7 cellular contexts compared by ENCODE assay signal in the genomic region with DNA sequence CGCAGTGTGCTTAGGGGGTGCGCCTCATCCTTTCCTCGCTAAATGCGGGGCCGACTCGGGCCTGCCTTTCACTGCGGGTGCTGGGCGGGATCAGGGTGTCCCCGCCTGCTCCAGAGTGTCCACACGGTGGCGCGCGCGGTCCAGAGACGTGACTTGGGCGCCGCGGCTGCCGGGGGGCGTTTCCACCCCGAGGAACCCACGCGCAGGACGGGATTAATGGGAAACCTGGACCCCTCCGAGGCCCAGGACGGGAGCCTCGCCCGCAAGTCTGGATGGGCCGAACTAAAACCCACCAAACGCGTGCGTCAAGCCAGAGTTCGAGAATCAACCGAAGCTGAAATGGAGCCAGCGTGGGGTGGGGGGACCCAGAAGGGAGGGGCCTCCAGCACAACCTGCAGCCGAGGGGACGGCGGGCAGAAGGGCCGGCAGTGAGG.
DNase-seq lines count a peak whose midpoint lies in the region; ATAC-seq and TF ChIP-seq lines count a peak whose summit lies in the region.

No MANE protein-coding gene starts in this region.

- peak; percentile 96 for TF ChIP-seq CTCF in GM13977 (IDR thresholded peaks at IDR 0.05; ENCODE audit: extremely low read depth, insufficient read depth, missing control alignments)
- TF ChIP-seq CTCF in Panc1 (IDR thresholded peaks at IDR 0.05) = peak; percentile 90
- peak; percentile 71 to 74 for TF ChIP-seq CTCF in fibroblast of lung (conservative IDR thresholded peaks at IDR 0.05 in 1 of 2, IDR thresholded peaks at IDR 0.05 in 1 of 2; ENCODE audit: low read depth in 1 of 2, low read length in 2 of 2)

- POLR2A ChIA-PET in Panc1 (lab: Charles Lee) = interaction anchor here (0.5 kb wide), 1 partner anchor 350 kb away, joined by 3 read pairs; no protein-coding TSS in a partner anchor
- POLR2A ChIA-PET in naive thymus-derived CD4-positive, alpha-beta T cell (lab: Charles Lee) = interaction anchor here (0.9 to 2.5 kb wide), 4 partner anchors 182 to 1032 kb away, joined by 3 to 14 read pairs (median 4); partner anchors contain the start of genes RAD52 and WNK1

- peaks cover 0 to 6% (median 0%) of the 10 kb centered on the region in 11 donors for H3K9me3 Mint-ChIP-seq in naive thymus-derived CD4-positive, alpha-beta T cell
- H3K9me3 Mint-ChIP-seq in stimulated activated effector memory CD8-positive, alpha-beta T cell treated with anti-CD3 and anti-CD28 coated beads, Interleukin-12 subunit alpha, Interleukin-12 subunit beta, amount 100 ng/mL, for 72 hours = no peaks in the 10 kb centered on the region

- H3K36me3 ChIP-seq in HUES48 (ENCODE audit: control insufficient read depth, insufficient read depth, low read length) (no peaks in the 10 kb centered on the region), Panc1 (ENCODE audit: control insufficient read depth, insufficient read depth, low read length) (no peaks in the 10 kb centered on the region), fibroblast of lung (ENCODE audit: control insufficient read depth, insufficient read depth, low read length) (no peaks in the 10 kb centered on the region)
- H3K36me3 ChIP-seq in naive thymus-derived CD4-positive, alpha-beta T cell (ENCODE audit: control insufficient read depth in 2 of 3, insufficient read depth in 3 of 3, low read length in 3 of 3) = no peaks in the 10 kb centered on the region

- H3K27me3 Mint-ChIP-seq in naive thymus-derived CD4-positive, alpha-beta T cell = no peaks in the 10 kb centered on the region

- no peak overlapping the region for H3K27ac ChIP-seq in HUES48 (ENCODE audit: low read depth, low read length)
- peak overlapping the region; percentile 98 for H3K27ac ChIP-seq in Panc1 (ENCODE audit: low read length)
- peak overlapping the region; percentile 67 for H3K27ac ChIP-seq in fibroblast of lung (ENCODE audit: insufficient read depth, low read length)
- peak overlapping the region; percentile 69 for H3K27ac ChIP-seq in naive thymus-derived CD4-positive, alpha-beta T cell (ENCODE audit: low read depth, low read length)

- H3K4me1 ChIP-seq in HUES48 (ENCODE audit: control insufficient read depth, insufficient read depth, low read length) (peaks cover 10% of the 10 kb centered on the region; the same call in 1 of the 2 replicates), Panc1 (ENCODE audit: control insufficient read depth, insufficient read depth, low read length) (peaks cover 13% of the 10 kb centered on the region), fibroblast of lung (ENCODE audit: control insufficient read depth, extremely low read depth, insufficient read depth, low read length) (peaks cover 16% of the 10 kb centered on the region)
- H3K4me1 ChIP-seq in naive thymus-derived CD4-positive, alpha-beta T cell (ENCODE audit: control insufficient read depth in 2 of 2, insufficient read depth in 2 of 2, low read length in 2 of 2) = peaks cover 26 to 48% of the 10 kb centered on the region in 2 donors

- no TSS peak for BruUV-seq in Panc1 (replicated peaks; lab: Mats Ljungman, UMichigan)

- no peaks in the 10 kb centered on the region for H4K20me1 ChIP-seq in fibroblast of lung (ENCODE audit: control insufficient read depth, extremely low read depth, insufficient read depth, low read length)

- H3K9me3 ChIP-seq in HUES48 (ENCODE audit: control insufficient read depth, insufficient read depth, low read length) (no peaks in the 10 kb centered on the region), Panc1 (ENCODE audit: control insufficient read depth, insufficient read depth, low read depth, low read length) (no peaks in the 10 kb centered on the region), fibroblast of lung (ENCODE audit: control insufficient read depth, insufficient read depth, low read depth, low read length) (no peaks in the 10 kb centered on the region)
- no peaks in the 10 kb centered on the region for H3K9me3 ChIP-seq in naive thymus-derived CD4-positive, alpha-beta T cell (ENCODE audit: control insufficient read depth in 2 of 3, low read length in 3 of 3)

- intact Hi-C loops in Panc1 (cut with micrococcal nuclease; ENCODE audit: unreplicated experiment) = loop anchor here (10.0 kb wide), 1 partner anchor 65 kb away; no protein-coding TSS in a partner anchor
- intact Hi-C loops in naive thymus-derived CD4-positive, alpha-beta T cell (cut with micrococcal nuclease) = loop anchor here (1.0 to 10.0 kb wide), 7 partner anchors 181 to 1022 kb away; partner anchors contain the start of genes FBXL14 (in 2 of the 2), RAD52 (in 2 of the 2) and WNK1 (in 1 of the 2)

- peak overlapping the region; percentile 68 for H3K4me3 ChIP-seq in HUES48 (ENCODE audit: low read depth, low read length)
- H3K4me3 ChIP-seq in Panc1 (ENCODE audit: low read depth in 2 of 2, low read length in 2 of 2) = peak overlapping the region; percentile 53 to 78
- peak overlapping the region; percentile 39 to 78 (median 70) for H3K4me3 ChIP-seq in fibroblast of lung (replicated peaks in 1 of 4; ENCODE audit: control extremely low read depth in 1 of 4, insufficient read depth in 1 of 4, low read depth in 3 of 4, low read length in 4 of 4)
- H3K4me3 ChIP-seq in naive thymus-derived CD4-positive, alpha-beta T cell (ENCODE audit: low read length) = peak overlapping the region; percentile 78

- H3K27ac Mint-ChIP-seq in naive thymus-derived CD4-positive, alpha-beta T cell = peak overlapping the region; percentile 47 to 91 (median 80)
- peak overlapping the region; percentile 26 for H3K27ac Mint-ChIP-seq in stimulated activated effector memory CD8-positive, alpha-beta T cell treated with anti-CD3 and anti-CD28 coated beads, Interleukin-12 subunit alpha, Interleukin-12 subunit beta, amount 100 ng/mL, for 72 hours

- no peaks in the 10 kb centered on the region for H3K79me2 ChIP-seq in fibroblast of lung (ENCODE audit: control insufficient read depth, insufficient read depth, low read length)

- DNase-seq in GM13977 (ENCODE audit: low spot score) (peak; percentile 96), Panc1 (ENCODE audit: low read depth, low spot score) (peak; percentile 18), fibroblast of lung (ENCODE audit: low read depth in 2 of 2) (peak; percentile 77 to 84)
- DNase-seq in activated T-helper 1 cell treated with anti-CD3 and anti-CD28 coated beads, Interleukin-2, amount 50 U/mL, for 16 hours (ENCODE audit: low read depth in 1 of 2, low spot score in 1 of 2) = peak; percentile 75 to 77
- DNase-seq in naive thymus-derived CD4-positive, alpha-beta T cell = peak; percentile 72 to 90 (median 84)
- peak; percentile 87 to 92 for DNase-seq in stimulated activated effector memory CD8-positive, alpha-beta T cell treated with anti-CD3 and anti-CD28 coated beads, Interleukin-12 subunit alpha, Interleukin-12 subunit beta, amount 100 ng/mL, for 72 hours (ENCODE audit: low spot score in 2 of 2)

- in situ Hi-C loops in GM13977 (cut with MboI; ENCODE audit: low pct_unique_long_range_greater_than_20kb, low sequenced_read_pairs, unreplicated experiment) (loop anchor here (5.0 to 25.0 kb wide), 2 partner anchors 242 to 367 kb away; partner anchors contain the start of gene RAD52), Panc1 (cut with HindIII; ENCODE audit: low pct_unique_long_range_greater_than_20kb, low sequenced_read_pairs) (no loop called here)

- peak overlapping the region; percentile 81 to 92 (median 85) for H3K4me3 Mint-ChIP-seq in naive thymus-derived CD4-positive, alpha-beta T cell
- peak overlapping the region; percentile 74 for H3K4me3 Mint-ChIP-seq in stimulated activated effector memory CD8-positive, alpha-beta T cell treated with anti-CD3 and anti-CD28 coated beads, Interleukin-12 subunit alpha, Interleukin-12 subunit beta, amount 100 ng/mL, for 72 hours

- H3K36me3 Mint-ChIP-seq in naive thymus-derived CD4-positive, alpha-beta T cell = peaks cover 0 to 20% (median 4%) of the 10 kb centered on the region in 5 donors
- no peaks in the 10 kb centered on the region for H3K36me3 Mint-ChIP-seq in stimulated activated effector memory CD8-positive, alpha-beta T cell treated with anti-CD3 and anti-CD28 coated beads, Interleukin-12 subunit alpha, Interleukin-12 subunit beta, amount 100 ng/mL, for 72 hours

- peak overlapping the region; percentile 82 for H3K4me2 ChIP-seq in fibroblast of lung (ENCODE audit: extremely low read depth, insufficient read depth, low read length)

- H3K9ac ChIP-seq in HUES48 (ENCODE audit: low read depth, low read length) = peak overlapping the region; percentile 20
- H3K9ac ChIP-seq in fibroblast of lung (ENCODE audit: insufficient read depth, low read length) = peak overlapping the region; percentile 57

- peak overlapping the region; percentile 89 for H2AFZ ChIP-seq in fibroblast of lung (ENCODE audit: low read length)

- H3K27me3 ChIP-seq in HUES48 (ENCODE audit: control insufficient read depth, insufficient read depth, low read length) = 0 out of 2 replicates have a peak, but pooled peaks cover 5% of the 10 kb centered on the region
- no peaks in the 10 kb centered on the region for H3K27me3 ChIP-seq in Panc1 (ENCODE audit: control insufficient read depth, insufficient read depth, low read length)
- H3K27me3 ChIP-seq in fibroblast of lung (ENCODE audit: control insufficient read depth, insufficient read depth, low read length) = no peaks in the 10 kb centered on the region
- no peaks in the 10 kb centered on the region for H3K27me3 ChIP-seq in naive thymus-derived CD4-positive, alpha-beta T cell (ENCODE audit: control insufficient read depth in 2 of 2, insufficient read depth in 2 of 2, low read length in 2 of 2)

- CTCF ChIA-PET in Panc1 (lab: Charles Lee) = interaction anchor here (0.6 to 1.1 kb wide), 3 partner anchors 36 to 288 kb away, joined by 3 to 4 read pairs (median 3); no protein-coding TSS in a partner anchor
- CTCF ChIA-PET in naive thymus-derived CD4-positive, alpha-beta T cell (lab: Charles Lee) = interaction anchor here (0.6 to 2.7 kb wide), 9 partner anchors 11 to 512 kb away, joined by 3 to 40 read pairs (median 6); partner anchors contain the start of genes RAD52 and WNK1

- ATAC-seq in Panc1 = peak; percentile 62
- peak; percentile 99 for ATAC-seq in naive thymus-derived CD4-positive, alpha-beta T cell
- ATAC-seq in stimulated activated effector memory CD8-positive, alpha-beta T cell treated with anti-CD3 and anti-CD28 coated beads, Interleukin-12 subunit alpha, Interleukin-12 subunit beta, amount 100 ng/mL, for 72 hours = peak; percentile 90

- H3K4me1 Mint-ChIP-seq in naive thymus-derived CD4-positive, alpha-beta T cell = peaks cover 34 to 58% (median 55%) of the 10 kb centered on the region in 7 donors
- H3K4me1 Mint-ChIP-seq in stimulated activated effector memory CD8-positive, alpha-beta T cell treated with anti-CD3 and anti-CD28 coated beads, Interleukin-12 subunit alpha, Interleukin-12 subunit beta, amount 100 ng/mL, for 72 hours = peaks cover 57% of the 10 kb centered on the region

Comparison
In these comparisons a context has a peak if more than half of its experiments do, and no peak if none do; other contexts are left out.
1. DNase-seq: peak in every context shown above with its lines; median percentile 96 in GM13977; 90 in stimulated activated effector memory CD8-positive, alpha-beta T cell treated with anti-CD3 and anti-CD28 coated beads, Interleukin-12 subunit alpha, Interleukin-12 subunit beta, amount 100 ng/mL, for 72 hours; 84 in naive thymus-derived CD4-positive, alpha-beta T cell; 80 in fibroblast of lung; 76 in activated T-helper 1 cell treated with anti-CD3 and anti-CD28 coated beads, Interleukin-2, amount 50 U/mL, for 16 hours; 18 in Panc1.